23 cellular contexts compared by ENCODE assay signal in genomic region chr12:130925616-130926015, GRCh38. TPM values are rescaled to one million over a fixed set of nuclear protein-coding genes. Genes with fewer than 3 reads are reported as not detected.
DNase-seq lines count a peak whose midpoint lies in the region; TF ChIP-seq lines count a peak whose summit lies in the region.
"Had no signal": no experiment of that assay in that cellular context is flagged by ENCODE, and none has a peak within 500 bp of the region (broad histone marks: within the 10 kb centered on the region; RNA-seq: fewer than 3 reads in every experiment).

No MANE protein-coding gene starts in this region.

- peak; percentile 5 for DNase-seq in MCF 10A (ENCODE audit: unreplicated experiment)
- DNase-seq in breast epithelium (ENCODE audit: low spot score in 2 of 2): no peak
- peak; percentile 38 for DNase-seq in fibroblast of villous mesenchyme (ENCODE audit: low read depth)
- DNase-seq in ovary: peak in 3 of 5 donors; percentile 39 to 68 (median 65)
- no peak for DNase-seq in D341Med (ENCODE audit: low spot score)
- DNase-seq in 8988T: no peak
- DNase-seq in GM19240 (ENCODE audit: insufficient read length, low spot score): no peak
- DNase-seq in occipital lobe (lab: John Stamatoyannopoulos, UW): no peak
- DNase-seq: activated CD4-positive, alpha-beta T cell treated with anti-CD3 and anti-CD28 coated beads for 48 hours; foreskin keratinocyte; mammary epithelial cell; MM.1S; naive thymus-derived CD4-positive, alpha-beta T cell; NCI-H187; NCI-H748 treated with DMSO at 0.1 percent for 48 hours; PC-3; SIG-M5 had no signal

- POLR2A ChIA-PET in MCF 10A (lab: Yijun Ruan, JAX): no interaction called here

- CTCF ChIA-PET in MCF 10A (lab: Yijun Ruan, JAX): no interaction called here

- TF ChIP-seq CTCF in MCF 10A (IDR thresholded peaks at IDR 0.05; ENCODE audit: unreplicated experiment): no peak
- TF ChIP-seq CTCF in breast epithelium (IDR thresholded peaks at IDR 0.05): no peak
- TF ChIP-seq CTCF in fibroblast of villous mesenchyme (IDR thresholded peaks at IDR 0.05; ENCODE audit: insufficient read depth, low read depth, low read length): no peak
- no peak for TF ChIP-seq CTCF in ovary (IDR thresholded peaks at IDR 0.05)

- no TSS peak for BruUV-seq in MCF 10A (replicated peaks; lab: Mats Ljungman, UMichigan)

- no peaks in the 10 kb centered on the region for H3K36me3 ChIP-seq in breast epithelium
- H3K36me3 ChIP-seq in ovary: no peaks in the 10 kb centered on the region

- H3K4me3 ChIP-seq in breast epithelium: no peak overlapping the region
- H3K4me3 ChIP-seq in fibroblast of villous mesenchyme (ENCODE audit: low read depth, low read length): no peak overlapping the region
- no peak overlapping the region for H3K4me3 ChIP-seq in ovary
- H3K4me3 ChIP-seq: coronary artery had no signal

- H3K27ac Mint-ChIP-seq in MCF 10A (ENCODE audit: low read depth, unreplicated experiment): no peak overlapping the region
- H3K27ac Mint-ChIP-seq: activated T-helper 2 cell treated with anti-CD3 and anti-CD28 coated beads, Interferon-gamma antibody, Interleukin-2, Interleukin-4, amounts not matched to agents 10 μg/mL and 5 μg/mL and 100 μg/mL, durations not matched to agents 14 hours and 24 hours and 36 hours; naive thymus-derived CD4-positive, alpha-beta T cell; stimulated activated memory B cell treated with anti-CD40 and anti-IgM and Interleukin-4, amounts not matched to agents 10 μg/mL and 1 μg/mL and 100 μg/mL, for 72 hours had no signal

- TF ChIP-seq EP300 in ovary (IDR thresholded peaks at IDR 0.05): no peak

- H3K4me3 Mint-ChIP-seq in MCF 10A (ENCODE audit: unreplicated experiment): no peak overlapping the region
- H3K4me3 Mint-ChIP-seq: naive thymus-derived CD4-positive, alpha-beta T cell; stimulated activated memory B cell treated with anti-CD40 and anti-IgM and Interleukin-4, amounts not matched to agents 10 μg/mL and 1 μg/mL and 100 μg/mL, for 72 hours had no signal

- H3K36me3 Mint-ChIP-seq in MCF 10A (ENCODE audit: insufficient read depth, unreplicated experiment): no peaks in the 10 kb centered on the region
- H3K36me3 Mint-ChIP-seq: naive thymus-derived CD4-positive, alpha-beta T cell; stimulated activated memory B cell treated with anti-CD40 and anti-IgM and Interleukin-4, amounts not matched to agents 10 μg/mL and 1 μg/mL and 100 μg/mL, for 72 hours had no signal

- peaks cover 28% of the 10 kb centered on the region for H3K4me1 Mint-ChIP-seq in MCF 10A (ENCODE audit: insufficient read depth, unreplicated experiment)
- H3K4me1 Mint-ChIP-seq: naive thymus-derived CD4-positive, alpha-beta T cell; stimulated activated memory B cell treated with anti-CD40 and anti-IgM and Interleukin-4, amounts not matched to agents 10 μg/mL and 1 μg/mL and 100 μg/mL, for 72 hours had no signal

- H3K4me1 ChIP-seq in breast epithelium (no peaks in the 10 kb centered on the region), ovary (ENCODE audit: insufficient read depth) (peaks cover 6% of the 10 kb centered on the region)
- H3K4me1 ChIP-seq: foreskin keratinocyte, parathyroid adenoma had no signal

- TF ChIP-seq POLR2A in breast epithelium (IDR thresholded peaks at IDR 0.05) (no peak), ovary (IDR thresholded peaks at IDR 0.05) (no peak)

- peaks cover 0 to 13% of the 10 kb centered on the region in 2 donors for H3K27me3 ChIP-seq in breast epithelium
- no peaks in the 10 kb centered on the region for H3K27me3 ChIP-seq in ovary
- H3K27me3 ChIP-seq: foreskin keratinocyte had no signal

- H3K9me3 Mint-ChIP-seq in MCF 10A (ENCODE audit: unreplicated experiment): no peaks in the 10 kb centered on the region
- H3K9me3 Mint-ChIP-seq: activated T-helper 2 cell treated with anti-CD3 and anti-CD28 coated beads, Interferon-gamma antibody, Interleukin-2, Interleukin-4, amounts not matched to agents 10 μg/mL and 5 μg/mL and 100 μg/mL, durations not matched to agents 14 hours and 24 hours and 36 hours; stimulated activated memory B cell treated with anti-CD40 and anti-IgM and Interleukin-4, amounts not matched to agents 10 μg/mL and 1 μg/mL and 100 μg/mL, for 72 hours had no signal

- no peaks in the 10 kb centered on the region for H3K9me3 ChIP-seq in breast epithelium
- H3K9me3 ChIP-seq in ovary: no peaks in the 10 kb centered on the region

- H3K27me3 Mint-ChIP-seq in MCF 10A (ENCODE audit: insufficient read depth, unreplicated experiment): no peaks in the 10 kb centered on the region

- intact Hi-C loops in MCF 10A (cut with micrococcal nuclease) (no loop called here), breast epithelium (cut with DNase I; ENCODE audit: low total_unique reads) (loop anchor here (5.0 kb wide), 1 partner anchor 1272 kb away; no protein-coding TSS in a partner anchor), ovary (cut with DNase I) (no loop called here)

- H3K27ac ChIP-seq in breast epithelium: no peak overlapping the region
- peak overlapping the region; percentile 57 for H3K27ac ChIP-seq in ovary
- H3K27ac ChIP-seq: 22Rv1, coronary artery, foreskin keratinocyte, parathyroid adenoma had no signal

- whole genome bisulfite sequencing in ovary, 3 donors: 8 to 14% (median 11%) methylated on average over 8 of the region's 8 CpGs

RNA-seq across cellular contexts. Expression of gene ADGRD1, which starts 28.1 kb away (rescaled TPM):
- 0.68 and 1.3 TPM in 2 replicates for total RNA-seq in MCF 10A (2022)
- 10 to 100 TPM; 11.6 to 47.5 (median 18.7) TPM for total RNA-seq in breast epithelium
- under 0.01 TPM in 2 replicates for total RNA-seq in fibroblast of villous mesenchyme
- total RNA-seq in ovary: 10 to 100 TPM in 5 of 7 donors, 1 to 10 TPM in 2; 7.6 to 75.3 (median 25.9) TPM
- polyA plus RNA-seq in ovary: 10 to 100 TPM; 12.2 to 28.3 TPM
- 1.9 TPM for total RNA-seq in occipital lobe
- total RNA-seq: foreskin keratinocyte, mammary epithelial cell had no signal
- polyA plus RNA-seq: foreskin keratinocyte; keratinocyte; mammary epithelial cell; naive thymus-derived CD4-positive, alpha-beta T cell had no signal

RNA-seq across cellular contexts. Expression of gene RAN, which starts 53.8 kb away (rescaled TPM):
- total RNA-seq in MCF 10A (2022): 1,362 and 1,467 TPM in 2 replicates
- total RNA-seq in breast epithelium: 100 to 1,000 TPM; 157 to 186 (median 162) TPM
- total RNA-seq in fibroblast of villous mesenchyme: 514 and 614 TPM in 2 replicates
- 100 to 1,000 TPM in 6 of 7 donors, 10 to 100 TPM in 1; 80.4 to 415 (median 314) TPM for total RNA-seq in ovary
- polyA plus RNA-seq in ovary: 100 to 1,000 TPM; 195 to 419 TPM
- 323 TPM for total RNA-seq in occipital lobe

Comparison
In these comparisons a context has a peak if more than half of its experiments do, and no peak if none do; other contexts are left out.
1. DNase-seq: peak in MCF 10A (single experiment), fibroblast of villous mesenchyme (single experiment) and ovary (3 of 5); none in breast epithelium (0 of 2), D341Med (single experiment), 8988T (single experiment), GM19240 (single experiment) and occipital lobe (single experiment).
2. H3K27ac ChIP-seq: peak in ovary (2 of 2); none in breast epithelium (0 of 2).